1 cellular context compared by ENCODE assay signal in genomic region chr5:112860929-112861637, GRCh38.
A peak's percentile ranks its signal among the peaks of the same experiment; 100 is the strongest.
TF ChIP-seq lines count a peak whose summit lies in the region.

SRP19 (plus strand) TSS chr5:112861287; CDS start chr5:112861377, 90 bp downstream.

TF ChIP-seq in K562, 482 proteins besides CTCF, POLR2A, EP300 and RAD21 (continued from another document and continues in another):
- TF ChIP-seq, protein P1, sequence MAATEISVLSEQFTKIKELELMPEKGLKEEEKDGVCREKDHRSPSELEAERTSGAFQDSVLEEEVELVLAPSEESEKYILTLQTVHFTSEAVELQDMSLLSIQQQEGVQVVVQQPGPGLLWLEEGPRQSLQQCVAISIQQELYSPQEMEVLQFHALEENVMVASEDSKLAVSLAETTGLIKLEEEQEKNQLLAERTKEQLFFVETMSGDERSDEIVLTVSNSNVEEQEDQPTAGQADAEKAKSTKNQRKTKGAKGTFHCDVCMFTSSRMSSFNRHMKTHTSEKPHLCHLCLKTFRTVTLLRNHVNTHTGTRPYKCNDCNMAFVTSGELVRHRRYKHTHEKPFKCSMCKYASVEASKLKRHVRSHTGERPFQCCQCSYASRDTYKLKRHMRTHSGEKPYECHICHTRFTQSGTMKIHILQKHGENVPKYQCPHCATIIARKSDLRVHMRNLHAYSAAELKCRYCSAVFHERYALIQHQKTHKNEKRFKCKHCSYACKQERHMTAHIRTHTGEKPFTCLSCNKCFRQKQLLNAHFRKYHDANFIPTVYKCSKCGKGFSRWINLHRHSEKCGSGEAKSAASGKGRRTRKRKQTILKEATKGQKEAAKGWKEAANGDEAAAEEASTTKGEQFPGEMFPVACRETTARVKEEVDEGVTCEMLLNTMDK (IDR thresholded peaks at IDR 0.05; ENCODE audit: borderline replicate concordance, insufficient read depth, low read depth, low read length, poor library complexity, severe bottlenecking) = no peak
- TF ChIP-seq ZNF586 (CRISPR knock-in tag; conservative IDR thresholded peaks at IDR 0.05) (no peak), ZNF146 (CRISPR knock-in tag; IDR thresholded peaks at IDR 0.05; ENCODE audit: unreplicated experiment) (no peak), RNF2 (IDR thresholded peaks at IDR 0.05) (peak; percentile 85; the same call in 1 of the 2 replicates), DACH1 (IDR thresholded peaks at IDR 0.05; ENCODE audit: partially characterized antibody) (no peak), ZNF134 (CRISPR knock-in tag; conservative IDR thresholded peaks at IDR 0.05) (peak; percentile 32; the same call in 1 of the 2 replicates), CHCHD3 (CRISPR knock-in tag; IDR thresholded peaks at IDR 0.05) (no peak), ZNF551 (CRISPR knock-in tag; IDR thresholded peaks at IDR 0.05) (no peak), TFE3 (CRISPR knock-in tag; IDR thresholded peaks at IDR 0.05) (no peak), CCNT2 (IDR thresholded peaks at IDR 0.05; ENCODE audit: borderline replicate concordance, extremely low read depth, insufficient read length, low read depth, low read length) (no peak), PML (IDR thresholded peaks at IDR 0.05; ENCODE audit: low read length) (peak; percentile 87; the same call in 1 of the 2 replicates), BCOR (IDR thresholded peaks at IDR 0.05) (no peak), MAFF (IDR thresholded peaks at IDR 0.05; ENCODE audit: low read length) (no peak; the same call in 1 of the 2 replicates), FOXK1 (CRISPR knock-in tag; IDR thresholded peaks at IDR 0.05; ENCODE audit: borderline replicate concordance) (peak; percentile 99), ZKSCAN1 (IDR thresholded peaks at IDR 0.05; ENCODE audit: low read depth, low read length) (no peak), NR0B1 (IDR thresholded peaks at IDR 0.05; ENCODE audit: partially characterized antibody) (no peak), BDP1 (IDR thresholded peaks at IDR 0.05; ENCODE audit: insufficient read depth, insufficient read length) (no peak), ADNP (tag; IDR thresholded peaks at IDR 0.05) (no peak), ZBTB5 (IDR thresholded peaks at IDR 0.05) (no peak), POLR3G (IDR thresholded peaks at IDR 0.05; ENCODE audit: extremely low read depth, insufficient read length, insufficient replicate concordance) (no peak), EP400 (IDR thresholded peaks at IDR 0.05) (peak; percentile 96), ERF (CRISPR knock-in tag; IDR thresholded peaks at IDR 0.05) (peak; percentile 51; the same call in 1 of the 2 replicates), DIDO1 (tag; IDR thresholded peaks at IDR 0.05; ENCODE audit: low read depth) (peak; percentile 79), IRF2 (CRISPR knock-in tag; IDR thresholded peaks at IDR 0.05) (no peak), ZSCAN32 (CRISPR knock-in tag; IDR thresholded peaks at IDR 0.05) (no peak), GTF2E2 (tag; IDR thresholded peaks at IDR 0.05) (peak; percentile 90), PRMT5 (CRISPR knock-in tag; IDR thresholded peaks at IDR 0.05) (peak; percentile 37; the same call in 1 of the 2 replicates), RBM34 (IDR thresholded peaks at IDR 0.05; ENCODE audit: borderline replicate concordance, insufficient read depth, low read length) (no peak), PCBP2 (IDR thresholded peaks at IDR 0.05; ENCODE audit: low read depth, low read length, poor library complexity, severe bottlenecking) (no peak), JUN (IDR thresholded peaks at IDR 0.05; ENCODE audit: borderline replicate concordance, low read depth, low read length) (peak; percentile 11; the same call in 1 of the 2 replicates), JUN (CRISPR knock-in tag; IDR thresholded peaks at IDR 0.05; ENCODE audit: borderline replicate concordance) (peak; percentile 90; the same call in 1 of the 2 replicates), SRSF9 (IDR thresholded peaks at IDR 0.05; ENCODE audit: borderline replicate concordance, low read depth, low read length) (no peak), HOXB6 (CRISPR knock-in tag; IDR thresholded peaks at IDR 0.05; ENCODE audit: borderline replicate concordance) (no peak), CBX5 (IDR thresholded peaks at IDR 0.05; ENCODE audit: borderline replicate concordance, low read depth) (no peak), BRD4 (IDR thresholded peaks at IDR 0.05) (no peak; the same call in none of the 2 replicates), C11orf30 (IDR thresholded peaks at IDR 0.05; ENCODE audit: low read depth) (peak; percentile 87), SP1 (CRISPR knock-in tag; IDR thresholded peaks at IDR 0.05) (peak; percentile 73), ZZZ3 (IDR thresholded peaks at IDR 0.05) (peak; percentile 63; the same call in 1 of the 2 replicates), FOXM1 (IDR thresholded peaks at IDR 0.05; ENCODE audit: low read depth) (peak; percentile 34; the same call in 1 of the 2 replicates), FOXM1 (CRISPR knock-in tag; IDR thresholded peaks at IDR 0.05; ENCODE audit: low read depth) (peak; percentile 96; the same call in 1 of the 2 replicates), THRB (CRISPR knock-in tag; conservative IDR thresholded peaks at IDR 0.05) (no peak), HDAC1 (IDR thresholded peaks at IDR 0.05) (peak in 1 of 2 experiments; percentile 59; a peak in 1 of 4 replicates), U2AF1 (optimal IDR thresholded peaks at IDR 0.05; ENCODE audit: low read depth, low read length) (no peak)
- TF ChIP-seq, protein P2, sequence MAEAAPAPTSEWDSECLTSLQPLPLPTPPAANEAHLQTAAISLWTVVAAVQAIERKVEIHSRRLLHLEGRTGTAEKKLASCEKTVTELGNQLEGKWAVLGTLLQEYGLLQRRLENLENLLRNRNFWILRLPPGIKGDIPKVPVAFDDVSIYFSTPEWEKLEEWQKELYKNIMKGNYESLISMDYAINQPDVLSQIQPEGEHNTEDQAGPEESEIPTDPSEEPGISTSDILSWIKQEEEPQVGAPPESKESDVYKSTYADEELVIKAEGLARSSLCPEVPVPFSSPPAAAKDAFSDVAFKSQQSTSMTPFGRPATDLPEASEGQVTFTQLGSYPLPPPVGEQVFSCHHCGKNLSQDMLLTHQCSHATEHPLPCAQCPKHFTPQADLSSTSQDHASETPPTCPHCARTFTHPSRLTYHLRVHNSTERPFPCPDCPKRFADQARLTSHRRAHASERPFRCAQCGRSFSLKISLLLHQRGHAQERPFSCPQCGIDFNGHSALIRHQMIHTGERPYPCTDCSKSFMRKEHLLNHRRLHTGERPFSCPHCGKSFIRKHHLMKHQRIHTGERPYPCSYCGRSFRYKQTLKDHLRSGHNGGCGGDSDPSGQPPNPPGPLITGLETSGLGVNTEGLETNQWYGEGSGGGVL (CRISPR knock-in tag; IDR thresholded peaks at IDR 0.05) = no peak
- TF ChIP-seq, protein P3, sequence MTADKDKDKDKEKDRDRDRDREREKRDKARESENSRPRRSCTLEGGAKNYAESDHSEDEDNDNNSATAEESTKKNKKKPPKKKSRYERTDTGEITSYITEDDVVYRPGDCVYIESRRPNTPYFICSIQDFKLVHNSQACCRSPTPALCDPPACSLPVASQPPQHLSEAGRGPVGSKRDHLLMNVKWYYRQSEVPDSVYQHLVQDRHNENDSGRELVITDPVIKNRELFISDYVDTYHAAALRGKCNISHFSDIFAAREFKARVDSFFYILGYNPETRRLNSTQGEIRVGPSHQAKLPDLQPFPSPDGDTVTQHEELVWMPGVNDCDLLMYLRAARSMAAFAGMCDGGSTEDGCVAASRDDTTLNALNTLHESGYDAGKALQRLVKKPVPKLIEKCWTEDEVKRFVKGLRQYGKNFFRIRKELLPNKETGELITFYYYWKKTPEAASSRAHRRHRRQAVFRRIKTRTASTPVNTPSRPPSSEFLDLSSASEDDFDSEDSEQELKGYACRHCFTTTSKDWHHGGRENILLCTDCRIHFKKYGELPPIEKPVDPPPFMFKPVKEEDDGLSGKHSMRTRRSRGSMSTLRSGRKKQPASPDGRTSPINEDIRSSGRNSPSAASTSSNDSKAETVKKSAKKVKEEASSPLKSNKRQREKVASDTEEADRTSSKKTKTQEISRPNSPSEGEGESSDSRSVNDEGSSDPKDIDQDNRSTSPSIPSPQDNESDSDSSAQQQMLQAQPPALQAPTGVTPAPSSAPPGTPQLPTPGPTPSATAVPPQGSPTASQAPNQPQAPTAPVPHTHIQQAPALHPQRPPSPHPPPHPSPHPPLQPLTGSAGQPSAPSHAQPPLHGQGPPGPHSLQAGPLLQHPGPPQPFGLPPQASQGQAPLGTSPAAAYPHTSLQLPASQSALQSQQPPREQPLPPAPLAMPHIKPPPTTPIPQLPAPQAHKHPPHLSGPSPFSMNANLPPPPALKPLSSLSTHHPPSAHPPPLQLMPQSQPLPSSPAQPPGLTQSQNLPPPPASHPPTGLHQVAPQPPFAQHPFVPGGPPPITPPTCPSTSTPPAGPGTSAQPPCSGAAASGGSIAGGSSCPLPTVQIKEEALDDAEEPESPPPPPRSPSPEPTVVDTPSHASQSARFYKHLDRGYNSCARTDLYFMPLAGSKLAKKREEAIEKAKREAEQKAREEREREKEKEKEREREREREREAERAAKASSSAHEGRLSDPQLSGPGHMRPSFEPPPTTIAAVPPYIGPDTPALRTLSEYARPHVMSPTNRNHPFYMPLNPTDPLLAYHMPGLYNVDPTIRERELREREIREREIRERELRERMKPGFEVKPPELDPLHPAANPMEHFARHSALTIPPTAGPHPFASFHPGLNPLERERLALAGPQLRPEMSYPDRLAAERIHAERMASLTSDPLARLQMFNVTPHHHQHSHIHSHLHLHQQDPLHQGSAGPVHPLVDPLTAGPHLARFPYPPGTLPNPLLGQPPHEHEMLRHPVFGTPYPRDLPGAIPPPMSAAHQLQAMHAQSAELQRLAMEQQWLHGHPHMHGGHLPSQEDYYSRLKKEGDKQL (CRISPR knock-in tag; IDR thresholded peaks at IDR 0.05; ENCODE audit: borderline replicate concordance) = no peak
